ENCODE assay signal across 10 cellular contexts in genomic region chr9:133715295-133715865, GRCh38. TPM values are rescaled to one million over a fixed set of nuclear protein-coding genes. Genes with fewer than 3 reads are reported as not detected.
DNase-seq lines count a peak whose midpoint lies in the region; ATAC-seq, FAIRE-seq and TF ChIP-seq lines count a peak whose summit lies in the region.
"Had no signal": no experiment of that assay in that cellular context is flagged by ENCODE, and none has a peak within 500 bp of the region (broad histone marks: within the 10 kb centered on the region; RNA-seq: fewer than 3 reads in every experiment).

No MANE protein-coding gene starts in this region.

- TF ChIP-seq CTCF in AG04450 (IDR thresholded peaks at IDR 0.05; ENCODE audit: low read depth, low read length) (no peak), endodermal cell (conservative IDR thresholded peaks at IDR 0.05) (no peak)

- H3K9me3 Mint-ChIP-seq in endodermal cell, result peaks cover 2% of the 10 kb centered on the region
- peaks cover 0 to 3% (median 0%) of the 10 kb centered on the region in 11 donors for H3K9me3 Mint-ChIP-seq in naive thymus-derived CD4-positive, alpha-beta T cell

- no peaks in the 10 kb centered on the region for H3K36me3 Mint-ChIP-seq in endodermal cell (ENCODE audit: low read depth)
- no peaks in the 10 kb centered on the region for H3K36me3 Mint-ChIP-seq in naive thymus-derived CD4-positive, alpha-beta T cell

- no peaks in the 10 kb centered on the region for H3K36me3 ChIP-seq in endodermal cell (ENCODE audit: control insufficient read depth, insufficient read depth, low read length)
- H3K36me3 ChIP-seq in naive thymus-derived CD4-positive, alpha-beta T cell (ENCODE audit: control insufficient read depth in 2 of 3, insufficient read depth in 3 of 3, low read length in 3 of 3), result no peaks in the 10 kb centered on the region

- H3K4me3 ChIP-seq in AG04450 (ENCODE audit: low read depth, low read length), result no peak overlapping the region
- H3K4me3 ChIP-seq in endodermal cell (ENCODE audit: low read length), result no peak overlapping the region
- no peak overlapping the region for H3K4me3 ChIP-seq in naive thymus-derived CD4-positive, alpha-beta T cell (ENCODE audit: low read length)

- no peaks in the 10 kb centered on the region for H3K4me1 ChIP-seq in endodermal cell (ENCODE audit: control insufficient read depth, insufficient read depth, low read length)
- peaks cover 0 to 8% of the 10 kb centered on the region in 2 donors for H3K4me1 ChIP-seq in naive thymus-derived CD4-positive, alpha-beta T cell (ENCODE audit: control insufficient read depth in 2 of 2, insufficient read depth in 2 of 2, low read length in 2 of 2)

- peak overlapping the region; percentile 36 for H3K27ac Mint-ChIP-seq in endodermal cell
- H3K27ac Mint-ChIP-seq in naive thymus-derived CD4-positive, alpha-beta T cell, result peak overlapping the region in 5 of 9 donors; percentile 66 to 93 (median 78)
- H3K27ac Mint-ChIP-seq: B cell had no signal

- intact Hi-C loops in naive thymus-derived CD4-positive, alpha-beta T cell (cut with micrococcal nuclease), result loop anchor here (1.0 kb wide), 2 partner anchors 59 to 111 kb away; no protein-coding TSS in a partner anchor

- 82 to 87% methylated on average over 17 to 23 of the region's 23 CpGs for WGBS in endodermal cell (ENCODE audit: insufficient coverage in 1 of 2, insufficient read length in 1 of 2), 2 experiments

- H3K9me3 ChIP-seq in AG04450 (ENCODE audit: control insufficient read depth, insufficient read depth, low read length), result no peaks in the 10 kb centered on the region; the same call in 1 of the 2 replicates
- H3K9me3 ChIP-seq in endodermal cell (ENCODE audit: control insufficient read depth, low read length), result no peaks in the 10 kb centered on the region
- H3K9me3 ChIP-seq in naive thymus-derived CD4-positive, alpha-beta T cell (ENCODE audit: control insufficient read depth in 2 of 3, low read length in 3 of 3), result no peaks in the 10 kb centered on the region

- no peak overlapping the region for H3K4me3 Mint-ChIP-seq in endodermal cell
- H3K4me3 Mint-ChIP-seq in naive thymus-derived CD4-positive, alpha-beta T cell, result no peak overlapping the region
- H3K4me3 Mint-ChIP-seq: B cell had no signal

- H3K27ac ChIP-seq in AG04450 (ENCODE audit: low read depth, low read length), result peak overlapping the region; percentile 61
- H3K27ac ChIP-seq in endodermal cell (ENCODE audit: low read depth, low read length), result no peak overlapping the region
- no peak overlapping the region for H3K27ac ChIP-seq in naive thymus-derived CD4-positive, alpha-beta T cell (ENCODE audit: low read depth, low read length)

- peaks cover 3% of the 10 kb centered on the region for H3K4me1 Mint-ChIP-seq in endodermal cell
- H3K4me1 Mint-ChIP-seq in naive thymus-derived CD4-positive, alpha-beta T cell, result peaks cover 0 to 10% (median 8%) of the 10 kb centered on the region in 7 donors

- H3K27me3 ChIP-seq in AG04450 (ENCODE audit: control insufficient read depth, insufficient read depth, low read length) (no peaks in the 10 kb centered on the region), endodermal cell (ENCODE audit: control insufficient read depth, insufficient read depth, low read length, poor library complexity, severe bottlenecking) (no peaks in the 10 kb centered on the region)
- H3K27me3 ChIP-seq in naive thymus-derived CD4-positive, alpha-beta T cell (ENCODE audit: control insufficient read depth in 2 of 2, insufficient read depth in 2 of 2, low read length in 2 of 2), result no peaks in the 10 kb centered on the region

- CTCF ChIA-PET in AG04450 (lab: Charles Lee), result interaction anchor here (1.3 to 1.7 kb wide), 2 partner anchors 11 to 27 kb away, joined by 4 to 5 read pairs; no protein-coding TSS in a partner anchor
- CTCF ChIA-PET in naive thymus-derived CD4-positive, alpha-beta T cell (lab: Charles Lee), result interaction anchor here (0.6 to 2.6 kb wide), 8 partner anchors 7 to 337 kb away, joined by 3 to 8 read pairs (median 4); no protein-coding TSS in a partner anchor

- FAIRE-seq in RCC 7860 (lab: Jason Lieb, UNC), result no peak

- no peak overlapping the region for H3K9ac ChIP-seq in endodermal cell (ENCODE audit: extremely low read depth, low read length, poor library complexity, severe bottlenecking)

- no peaks in the 10 kb centered on the region for H3K27me3 Mint-ChIP-seq in endodermal cell (ENCODE audit: insufficient read depth)
- H3K27me3 Mint-ChIP-seq in naive thymus-derived CD4-positive, alpha-beta T cell, result no peaks in the 10 kb centered on the region

- DNase-seq in AG04450 (ENCODE audit: low read depth, low spot score) (no peak), RCC 7860 (ENCODE audit: low spot score) (peak; percentile 13), endodermal cell (peak; percentile 43), NCI-H2029 treated with DMSO at 0.1 percent for 48 hours (lab: John Stamatoyannopoulos, UW) (no peak), AG08396 (ENCODE audit: low spot score) (no peak)
- DNase-seq in naive thymus-derived CD4-positive, alpha-beta T cell, result no peak
- DNase-seq: NCI-H510A had no signal

- peak; percentile 10 for ATAC-seq in naive thymus-derived CD4-positive, alpha-beta T cell
- ATAC-seq in GM21723 (IDR thresholded peaks at IDR 0.05; ENCODE audit: unreplicated experiment) (no peak), HG03025 (IDR thresholded peaks at IDR 0.05; ENCODE audit: low FRiP score, unreplicated experiment) (no peak)

- POLR2A ChIA-PET in AG04450 (lab: Yijun Ruan, JAX), result no interaction called here
- POLR2A ChIA-PET in naive thymus-derived CD4-positive, alpha-beta T cell (lab: Charles Lee), result interaction anchor here (1.0 to 2.1 kb wide), 3 partner anchors 13 to 39 kb away, joined by 3 to 12 read pairs (median 8); no protein-coding TSS in a partner anchor

RNA-seq across cellular contexts. Expression of gene SARDH, which starts 22.8 kb away (rescaled TPM):
- 1.3 and 2.2 TPM in 2 replicates for polyA plus RNA-seq in AG04450 (2011; rRNA removed)
- 1.8 and 3.5 TPM in 2 replicates for polyA minus RNA-seq in AG04450 (2011; rRNA and poly(A)+ RNA removed)
- total RNA-seq in endodermal cell, result 10 to 100 TPM in 1 of 2 donors, 1 to 10 TPM in 1; 8.4 to 11.2 TPM
- polyA plus RNA-seq in endodermal cell (2013, experiment 1 of 2), result 6.2 TPM
- 6.1 TPM for polyA plus RNA-seq in endodermal cell (2013, experiment 2 of 2)
- 10 to 100 TPM in 3 of 5 experiments, 1 to 10 TPM in 1, under 1 TPM in 1; 0.73 to 27.2 (median 16.5) TPM for total RNA-seq in naive thymus-derived CD4-positive, alpha-beta T cell
- polyA plus RNA-seq in naive thymus-derived CD4-positive, alpha-beta T cell, result 10 to 100 TPM; 10.2 to 11.0 TPM

Comparison
In these comparisons a context has a peak if more than half of its experiments do, and no peak if none do; other contexts are left out.
1. DNase-seq: peak in RCC 7860 (single experiment) and endodermal cell (single experiment); none in AG04450 (single experiment), naive thymus-derived CD4-positive, alpha-beta T cell (0 of 9), NCI-H2029 treated with DMSO at 0.1 percent for 48 hours (single experiment) and AG08396 (single experiment).